9 cellular contexts compared by ENCODE assay signal in the genomic region with DNA sequence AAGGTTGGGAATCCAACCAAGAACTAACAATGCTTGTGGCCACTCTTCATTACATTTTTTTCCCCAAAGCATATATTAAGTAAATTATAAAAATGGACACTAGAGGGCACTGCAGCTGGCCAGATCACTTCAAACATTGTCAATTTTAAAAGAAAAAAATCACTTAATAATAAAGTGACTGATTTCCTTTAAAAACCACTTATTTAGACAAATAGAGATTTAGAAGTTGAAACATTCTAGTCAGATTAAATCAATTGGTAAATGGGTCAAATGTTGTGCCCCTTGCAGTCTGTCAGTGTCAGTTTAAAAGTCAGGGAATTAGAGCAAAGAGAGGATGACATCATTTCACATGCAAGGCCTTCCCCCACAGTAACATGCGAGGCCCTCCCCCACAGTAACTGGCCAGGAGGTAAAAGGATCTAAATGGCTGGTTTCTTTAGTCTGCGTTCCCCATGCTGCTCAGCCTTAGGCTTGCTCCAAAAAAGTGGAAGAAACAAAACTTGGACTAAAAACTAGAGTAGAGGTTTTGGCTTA.
DNase-seq lines count a peak whose midpoint lies in the region; ATAC-seq, FAIRE-seq and TF ChIP-seq lines count a peak whose summit lies in the region.
"Had no signal": no experiment of that assay in that cellular context is flagged by ENCODE, and none has a peak within 500 bp of the region (broad histone marks: within the 10 kb centered on the region; RNA-seq: fewer than 3 reads in every experiment).

No MANE protein-coding gene starts in this region.

- ATAC-seq in K562 (peak; percentile 51; the same call in 2 of the 3 replicates), aorta (ENCODE audit: low FRiP score) (peak; percentile 74), HG03521 (IDR thresholded peaks at IDR 0.05; ENCODE audit: unreplicated experiment) (no peak)

- peak; percentile 40 to 71 for TF ChIP-seq RAD21 in K562 (CRISPR knock-in tag; conservative IDR thresholded peaks at IDR 0.05 in 1 of 2, IDR thresholded peaks at IDR 0.05 in 1 of 2)

- H2AFZ ChIP-seq in K562 (ENCODE audit: low read depth, low read length), result no peak overlapping the region

- WGBS in K562 (ENCODE audit: insufficient coverage, low coverage, missing lambda C conversion rate), result 40% methylated on average over 2 of the region's 2 CpGs
- 29 to 30% methylated on average over 2 of the region's 2 CpGs for WGBS in aorta, 2 donors

- no peak for TF ChIP-seq EP300 in K562 (IDR thresholded peaks at IDR 0.05; ENCODE audit: low read length)

- no peaks in the 10 kb centered on the region for H3K9me3 ChIP-seq in K562 (replicated peaks; ENCODE audit: control insufficient read depth, insufficient read depth, low read depth, low read length)
- H3K9me3 ChIP-seq in aorta (ENCODE audit: control insufficient read depth, low read length), result no peaks in the 10 kb centered on the region

- in situ Hi-C loops in K562 (cut with MboI), result no loop called here

- H3K27ac ChIP-seq in K562 (ENCODE audit: extremely low read depth, low read depth, low read length) (no peak overlapping the region), aorta (ENCODE audit: low read depth in 1 of 2, low read length in 2 of 2) (no peak overlapping the region)
- H3K27ac ChIP-seq: epithelial cell of prostate had no signal

- no peaks in the 10 kb centered on the region for H4K20me1 ChIP-seq in K562 (replicated peaks; ENCODE audit: control insufficient read depth, insufficient read depth, low read length)

- H3K79me2 ChIP-seq in K562 (ENCODE audit: control insufficient read depth, insufficient read depth, low read length), result no peaks in the 10 kb centered on the region

- CTCF ChIA-PET in K562 (lab: Yijun Ruan, JAX; ENCODE audit: low intra/inter-chr PET ratio), result interaction anchor here (1.9 kb wide), 1 partner anchor 474 kb away, joined by 9 read pairs; no protein-coding TSS in a partner anchor

- H3K4me3 ChIP-seq in K562 (no peak overlapping the region), aorta (ENCODE audit: low read length in 2 of 2) (no peak overlapping the region)

- H3K4me2 ChIP-seq in K562 (ENCODE audit: insufficient read depth, low read length), result no peak overlapping the region

- no peak for TF ChIP-seq POLR2A in K562 (conservative IDR thresholded peaks at IDR 0.05)

- H3K4me1 ChIP-seq in K562 (replicated peaks in 1 of 2; ENCODE audit: control insufficient read depth in 2 of 2, insufficient read depth in 2 of 2, low read length in 2 of 2) (peaks cover 0 to 12% of the 10 kb centered on the region in 2 experiments; a peak in 3 of 5 replicates), aorta (ENCODE audit: control insufficient read depth in 1 of 2, insufficient read depth in 2 of 2, low read length in 2 of 2) (no peaks in the 10 kb centered on the region)

- no peaks in the 10 kb centered on the region for H3K9me1 ChIP-seq in K562 (ENCODE audit: control insufficient read depth, insufficient read depth, low read length)

- H3K27me3 ChIP-seq in K562 (ENCODE audit: control insufficient read depth in 2 of 2, insufficient read depth in 2 of 2, low read length in 2 of 2) (no peaks in the 10 kb centered on the region), aorta (ENCODE audit: control insufficient read depth in 1 of 2, insufficient read depth in 2 of 2, low read length in 1 of 2) (no peaks in the 10 kb centered on the region)

- FAIRE-seq in GM19239 (lab: Jason Lieb, UNC), result peak; percentile 59
- FAIRE-seq in K562 (lab: Jason Lieb, UNC), result peak; percentile 83

- no TSS peak for BruUV-seq in K562 (replicated peaks; lab: Mats Ljungman, UMichigan)

- H3K36me3 ChIP-seq in K562 (ENCODE audit: control insufficient read depth, insufficient read depth, low read length) (no peaks in the 10 kb centered on the region), aorta (ENCODE audit: control insufficient read depth in 1 of 2, insufficient read depth in 2 of 2, low read length in 1 of 2) (no peaks in the 10 kb centered on the region)

- DNase-seq in AG08395 (ENCODE audit: low spot score) (peak; percentile 30), GM19239 (ENCODE audit: insufficient read length, low spot score) (no peak), NCI-H345 (lab: John Stamatoyannopoulos, UW) (peak; percentile 35), K562 (ENCODE audit: extremely low read depth in 1 of 4, low spot score in 3 of 4) (peak; percentile 11 to 43 (median 22)), kidney tubule cell (ENCODE audit: low spot score) (peak; percentile 66), aorta (peak; percentile 52 to 72), cerebellar nuclear complex (lab: John Stamatoyannopoulos, UW) (no peak)

- TF ChIP-seq CTCF in K562 (IDR thresholded peaks at IDR 0.05 in 2 of 3, conservative IDR thresholded peaks at IDR 0.05 in 1 of 3; ENCODE audit: insufficient read depth in 2 of 3, low read depth in 1 of 3, low read length in 3 of 3), result peak; percentile 46 to 70 (median 56); a peak in 5 of 6 replicates

- no peak overlapping the region for H3K9ac ChIP-seq in K562 (ENCODE audit: insufficient read depth in 1 of 2, low read depth in 2 of 2, low read length in 2 of 2)

- POLR2A ChIA-PET in K562 (lab: Yijun Ruan, JAX), result interaction anchor here (0.6 to 1.4 kb wide), 2 partner anchors 419 to 475 kb away, joined by 3 to 4 read pairs; no protein-coding TSS in a partner anchor

- intact Hi-C loops in K562 (cut with micrococcal nuclease) (no loop called here), aorta (cut with DNase I) (no loop called here)

TF ChIP-seq in K562, 482 proteins besides CTCF, POLR2A, EP300 and RAD21 (continues in another document):
- TF ChIP-seq MYC (IDR thresholded peaks at IDR 0.05; ENCODE audit: low read depth, low read length), result no peak
- TF ChIP-seq MYC (CRISPR knock-in tag; IDR thresholded peaks at IDR 0.05; ENCODE audit: borderline replicate concordance, low read depth), result no peak
- TF ChIP-seq, protein P1, sequence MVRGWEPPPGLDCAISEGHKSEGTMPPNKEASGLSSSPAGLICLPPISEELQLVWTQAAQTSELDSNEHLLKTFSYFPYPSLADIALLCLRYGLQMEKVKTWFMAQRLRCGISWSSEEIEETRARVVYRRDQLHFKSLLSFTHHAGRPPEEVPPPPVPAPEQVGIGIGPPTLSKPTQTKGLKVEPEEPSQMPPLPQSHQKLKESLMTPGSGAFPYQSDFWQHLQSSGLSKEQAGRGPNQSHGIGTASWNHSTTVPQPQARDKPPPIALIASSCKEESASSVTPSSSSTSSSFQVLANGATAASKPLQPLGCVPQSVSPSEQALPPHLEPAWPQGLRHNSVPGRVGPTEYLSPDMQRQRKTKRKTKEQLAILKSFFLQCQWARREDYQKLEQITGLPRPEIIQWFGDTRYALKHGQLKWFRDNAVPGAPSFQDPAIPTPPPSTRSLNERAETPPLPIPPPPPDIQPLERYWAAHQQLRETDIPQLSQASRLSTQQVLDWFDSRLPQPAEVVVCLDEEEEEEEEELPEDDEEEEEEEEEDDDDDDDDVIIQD (CRISPR knock-in tag; IDR thresholded peaks at IDR 0.05), result no peak
- peak; percentile 24; the same call in 1 of the 2 replicates for TF ChIP-seq ZNF384 (IDR thresholded peaks at IDR 0.05; ENCODE audit: low read depth, low read length)
- no peak for TF ChIP-seq SP2 (IDR thresholded peaks at IDR 0.05; ENCODE audit: extremely low read depth, low read depth, low read length, poor library complexity, severe bottlenecking)
- peak; percentile 46; the same call in 1 of the 2 replicates for TF ChIP-seq JUND (IDR thresholded peaks at IDR 0.05; ENCODE audit: borderline replicate concordance, low read depth, low read length)
- TF ChIP-seq JUND (tag; IDR thresholded peaks at IDR 0.05; ENCODE audit: borderline replicate concordance, low read depth, low read length), result peak; percentile 58; the same call in 1 of the 3 replicates
- TF ChIP-seq ZFPM2 (CRISPR knock-in tag; IDR thresholded peaks at IDR 0.05), result no peak
- TF ChIP-seq ATF7 (IDR thresholded peaks at IDR 0.05), result peak; percentile 75; the same call in 1 of the 2 replicates
- TF ChIP-seq GABPB1 (CRISPR knock-in tag; IDR thresholded peaks at IDR 0.05), result no peak
- TF ChIP-seq, protein P2, sequence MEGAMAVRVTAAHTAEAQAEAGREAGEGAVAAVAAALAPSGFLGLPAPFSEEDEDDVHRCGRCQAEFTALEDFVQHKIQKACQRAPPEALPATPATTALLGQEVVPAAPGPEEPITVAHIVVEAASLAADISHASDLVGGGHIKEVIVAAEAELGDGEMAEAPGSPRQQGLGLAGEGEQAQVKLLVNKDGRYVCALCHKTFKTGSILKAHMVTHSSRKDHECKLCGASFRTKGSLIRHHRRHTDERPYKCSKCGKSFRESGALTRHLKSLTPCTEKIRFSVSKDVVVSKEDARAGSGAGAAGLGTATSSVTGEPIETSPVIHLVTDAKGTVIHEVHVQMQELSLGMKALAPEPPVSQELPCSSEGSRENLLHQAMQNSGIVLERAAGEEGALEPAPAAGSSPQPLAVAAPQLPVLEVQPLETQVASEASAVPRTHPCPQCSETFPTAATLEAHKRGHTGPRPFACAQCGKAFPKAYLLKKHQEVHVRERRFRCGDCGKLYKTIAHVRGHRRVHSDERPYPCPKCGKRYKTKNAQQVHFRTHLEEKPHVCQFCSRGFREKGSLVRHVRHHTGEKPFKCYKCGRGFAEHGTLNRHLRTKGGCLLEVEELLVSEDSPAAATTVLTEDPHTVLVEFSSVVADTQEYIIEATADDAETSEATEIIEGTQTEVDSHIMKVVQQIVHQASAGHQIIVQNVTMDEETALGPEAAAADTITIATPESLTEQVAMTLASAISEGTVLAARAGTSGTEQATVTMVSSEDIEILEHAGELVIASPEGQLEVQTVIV (CRISPR knock-in tag; IDR thresholded peaks at IDR 0.05; ENCODE audit: borderline replicate concordance), result no peak
- no peak for TF ChIP-seq CTBP1 (IDR thresholded peaks at IDR 0.05; ENCODE audit: borderline replicate concordance)
- no peak for TF ChIP-seq ZNF143 (CRISPR knock-in tag; IDR thresholded peaks at IDR 0.05)
- no peak for TF ChIP-seq NCOA4 (IDR thresholded peaks at IDR 0.05; ENCODE audit: partially characterized antibody)
- no peak for TF ChIP-seq PURB (CRISPR knock-in tag; IDR thresholded peaks at IDR 0.05; ENCODE audit: low read depth)
- TF ChIP-seq ESRRA (IDR thresholded peaks at IDR 0.05; ENCODE audit: borderline replicate concordance, low read depth), result no peak
- TF ChIP-seq BHLHE40 (IDR thresholded peaks at IDR 0.05; ENCODE audit: low read length), result no peak
- no peak for TF ChIP-seq ZNF778 (CRISPR knock-in tag; IDR thresholded peaks at IDR 0.05)
- no peak for TF ChIP-seq ZNF316 (IDR thresholded peaks at IDR 0.05)
- TF ChIP-seq MCM5 (IDR thresholded peaks at IDR 0.05; ENCODE audit: low read depth), result no peak
- no peak for TF ChIP-seq PYGO2 (tag; IDR thresholded peaks at IDR 0.05)
- no peak for TF ChIP-seq DMBX1 (CRISPR knock-in tag; IDR thresholded peaks at IDR 0.05; ENCODE audit: borderline replicate concordance)

Comparison
In these comparisons a context has a peak if more than half of its experiments do, and no peak if none do; other contexts are left out.
1. DNase-seq: peak in AG08395 (single experiment), NCI-H345 (single experiment), K562 (4 of 4), kidney tubule cell (single experiment) and aorta (2 of 2); none in GM19239 (single experiment) and cerebellar nuclear complex (0 of 2).